Comparison of ENCODE assay signal across 11 cellular contexts in genomic region chr5:111231053-111231586, GRCh38. TPM values are rescaled to one million over a fixed set of nuclear protein-coding genes. Genes with fewer than 3 reads are reported as not detected.
DNase-seq lines count a peak whose midpoint lies in the region; ATAC-seq and TF ChIP-seq lines count a peak whose summit lies in the region.
"Had no signal": no experiment of that assay in that cellular context is flagged by ENCODE, and none has a peak within 500 bp of the region (broad histone marks: within the 10 kb centered on the region; RNA-seq: fewer than 3 reads in every experiment).

No MANE protein-coding gene starts in this region.

- H3K36me3 ChIP-seq in CD8-positive, alpha-beta T cell (ENCODE audit: insufficient read depth, low read length), result no peaks in the 10 kb centered on the region
- no peaks in the 10 kb centered on the region for H3K36me3 ChIP-seq in Peyer's patch

- peak; percentile 32 for ATAC-seq in CD8-positive, alpha-beta T cell
- ATAC-seq in GM21723 (IDR thresholded peaks at IDR 0.05; ENCODE audit: unreplicated experiment), result peak; percentile 19

- peaks cover 29% of the 10 kb centered on the region for H3K36me3 Mint-ChIP-seq in CD8-positive, alpha-beta T cell

- peaks cover 82% of the 10 kb centered on the region for H3K4me1 Mint-ChIP-seq in CD8-positive, alpha-beta T cell (ENCODE audit: low read depth)

- no peak for DNase-seq in CD8-positive, alpha-beta T cell
- DNase-seq in Peyer's patch (no peak), cerebellar cortex (ENCODE audit: low spot score) (peak; percentile 37), D341Med (ENCODE audit: low spot score) (no peak), GM10266 (ENCODE audit: extremely low spot score) (no peak), NCI-H187 treated with DMSO at 0.1 percent for 48 hours (lab: John Stamatoyannopoulos, UW) (no peak)
- DNase-seq in activated effector memory CD4-positive, alpha-beta T cell treated with Interleukin-2 at 50 U/mL for 16 hours, result no peak
- DNase-seq: stimulated activated naive CD4-positive, alpha-beta T cell treated with Interleukin-2 at 50 U/mL for 16 hours had no signal

- H3K9me3 Mint-ChIP-seq in CD8-positive, alpha-beta T cell, result no peaks in the 10 kb centered on the region
- H3K9me3 Mint-ChIP-seq: nephron had no signal

- CTCF ChIA-PET in CD8-positive, alpha-beta T cell (lab: Charles Lee), result interaction anchor here (0.8 to 2.9 kb wide), 3 partner anchors 8 to 48 kb away, joined by 3 to 17 read pairs (median 7); no protein-coding TSS in a partner anchor

- no peaks in the 10 kb centered on the region for H3K9me3 ChIP-seq in CD8-positive, alpha-beta T cell (ENCODE audit: low read length)
- no peaks in the 10 kb centered on the region for H3K9me3 ChIP-seq in Peyer's patch

- intact Hi-C loops in CD8-positive, alpha-beta T cell (cut with DNase I, micrococcal nuclease), result loop anchor here in 1 of 2 experiments (2.0 to 10.0 kb wide), 4 partner anchors 14 to 1826 kb away; partner anchors contain the start of genes PJA2, SLC25A46 and STARD4

- peak overlapping the region; percentile 14 for H3K4me3 ChIP-seq in CD8-positive, alpha-beta T cell (ENCODE audit: low read depth, low read length)
- H3K4me3 ChIP-seq in Peyer's patch, result no peak overlapping the region

- peak overlapping the region; percentile 18 for H3K27ac ChIP-seq in CD8-positive, alpha-beta T cell (ENCODE audit: low read depth, low read length)
- peak overlapping the region; percentile 2 to 43 (median 26) for H3K27ac ChIP-seq in Peyer's patch

- H3K4me1 ChIP-seq in CD8-positive, alpha-beta T cell (ENCODE audit: insufficient read depth, low read length), result peaks cover 85% of the 10 kb centered on the region
- H3K4me1 ChIP-seq in Peyer's patch, result peaks cover 0 to 10% (median 0%) of the 10 kb centered on the region in 4 donors

- peak overlapping the region; percentile 99 for H3K27ac Mint-ChIP-seq in CD8-positive, alpha-beta T cell
- H3K27ac Mint-ChIP-seq: B cell, nephron had no signal

- H3K4me3 Mint-ChIP-seq in CD8-positive, alpha-beta T cell, result peak overlapping the region; percentile 79
- H3K4me3 Mint-ChIP-seq: B cell, nephron had no signal

- no peaks in the 10 kb centered on the region for H3K27me3 Mint-ChIP-seq in CD8-positive, alpha-beta T cell (ENCODE audit: low read depth)

- TF ChIP-seq CTCF in CD8-positive, alpha-beta T cell (IDR thresholded peaks at IDR 0.05), result no peak
- TF ChIP-seq CTCF in Peyer's patch (IDR thresholded peaks at IDR 0.05) (no peak), GM10266 (IDR thresholded peaks at IDR 0.05; ENCODE audit: control insufficient read depth, insufficient read depth, low read depth, missing control alignments) (no peak)

- no peaks in the 10 kb centered on the region for H3K27me3 ChIP-seq in CD8-positive, alpha-beta T cell (ENCODE audit: insufficient read depth, low read length)
- H3K27me3 ChIP-seq in Peyer's patch, result no peaks in the 10 kb centered on the region

- no peak for TF ChIP-seq POLR2A in Peyer's patch (IDR thresholded peaks at IDR 0.05)

- POLR2A ChIA-PET in CD8-positive, alpha-beta T cell (lab: Charles Lee), result interaction anchor here (0.6 to 2.7 kb wide), 9 partner anchors 8 to 111 kb away, joined by 3 to 22 read pairs (median 4); no protein-coding TSS in a partner anchor

RNA-seq across cellular contexts. Expression of gene CAMK4, which starts 6.9 kb away (rescaled TPM):
- total RNA-seq in CD8-positive, alpha-beta T cell, result 100 to 1,000 TPM; 165 to 168 TPM
- total RNA-seq in Peyer's patch, result 10 to 100 TPM in 1 of 4 donors, 1 to 10 TPM in 3; 3.5 to 38.8 (median 6.2) TPM

Comparison
In these comparisons a context has a peak if more than half of its experiments do, and no peak if none do; other contexts are left out.
1. RNA of gene CAMK4, which starts 6.9 kb away (total RNA-seq): 165 to 168 TPM in CD8-positive, alpha-beta T cell; 3.5 to 38.8 TPM in Peyer's patch; every median in the first group is over 4 times any median in the second.